ENCODE assay signal across 8 cellular contexts in the genomic region with DNA sequence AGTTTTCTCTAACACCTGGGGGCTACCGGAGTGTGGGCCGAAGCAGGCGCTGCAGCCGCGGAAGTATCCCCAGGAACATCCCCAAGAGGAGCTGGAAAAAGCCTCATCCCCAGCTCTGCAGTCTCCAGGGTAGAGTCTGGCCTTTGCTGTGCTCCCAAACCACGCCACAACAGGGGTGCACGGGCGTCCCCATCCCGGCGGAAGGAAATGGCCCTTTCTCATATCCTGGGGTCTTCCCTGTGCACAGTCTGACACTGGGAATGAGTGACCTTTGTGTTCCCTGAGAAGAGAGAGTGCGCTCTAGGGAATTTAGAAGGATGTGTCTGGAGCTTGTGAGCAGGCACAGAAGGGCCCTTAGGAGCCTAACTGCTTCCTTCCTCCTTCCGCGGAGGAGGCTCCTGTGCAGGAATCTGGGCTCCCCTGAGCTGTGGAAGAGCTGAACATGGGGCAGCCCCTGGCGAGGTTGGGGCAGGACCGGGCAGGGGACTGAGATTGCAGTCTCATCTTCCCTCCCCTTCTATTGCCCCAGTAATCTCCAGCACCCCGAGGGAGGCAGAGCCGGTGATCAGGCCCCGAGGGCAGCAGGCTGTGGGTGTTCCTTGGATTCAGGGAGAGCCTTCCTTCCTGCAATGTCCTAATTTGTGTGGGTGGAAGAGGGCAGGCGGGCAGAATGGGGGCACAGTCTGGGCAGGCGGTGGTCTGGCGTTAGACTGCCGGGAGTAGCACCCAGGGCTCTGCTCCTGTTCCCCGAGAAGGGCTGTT. TPM values are rescaled to one million over a fixed set of nuclear protein-coding genes. Genes with fewer than 3 reads are reported as not detected.
DNase-seq lines count a peak whose midpoint lies in the region; ATAC-seq and TF ChIP-seq lines count a peak whose summit lies in the region.

No MANE protein-coding gene starts in this region.

- H3K4me1 ChIP-seq in liver (ENCODE audit: control insufficient read depth in 4 of 4, insufficient read depth in 4 of 4, low read length in 3 of 4): peaks cover 4 to 49% (median 34%) of the 10 kb centered on the region in 4 donors

- intact Hi-C loops in activated naive CD4-positive, alpha-beta T cell treated with anti-CD3 and anti-CD28 coated beads for 36 hours (cut with micrococcal nuclease): loop anchor here (1.0 to 10.0 kb wide), 6 partner anchors 9 to 715 kb away; a partner anchor contains a TSS

- peaks cover 46% of the 10 kb centered on the region for H3K4me1 Mint-ChIP-seq in activated naive CD4-positive, alpha-beta T cell treated with anti-CD3 and anti-CD28 coated beads for 36 hours (ENCODE audit: low read depth)
- peaks cover 41% of the 10 kb centered on the region for H3K4me1 Mint-ChIP-seq in type B pancreatic cell (ENCODE audit: unreplicated experiment)

- no peaks in the 10 kb centered on the region for H3K27me3 ChIP-seq in liver (ENCODE audit: control insufficient read depth in 4 of 4, insufficient read depth in 4 of 4, low read length in 3 of 4)

- no peaks in the 10 kb centered on the region for H3K27me3 Mint-ChIP-seq in activated naive CD4-positive, alpha-beta T cell treated with anti-CD3 and anti-CD28 coated beads for 36 hours (ENCODE audit: low read depth)
- H3K27me3 Mint-ChIP-seq in type B pancreatic cell: no peaks in the 10 kb centered on the region

- H3K9me3 Mint-ChIP-seq in activated naive CD4-positive, alpha-beta T cell treated with anti-CD3 and anti-CD28 coated beads for 36 hours: no peaks in the 10 kb centered on the region
- no peaks in the 10 kb centered on the region for H3K9me3 Mint-ChIP-seq in type B pancreatic cell

- peak overlapping the region; percentile 95 for H3K27ac Mint-ChIP-seq in activated naive CD4-positive, alpha-beta T cell treated with anti-CD3 and anti-CD28 coated beads for 36 hours
- H3K27ac Mint-ChIP-seq in type B pancreatic cell: peak overlapping the region; percentile 95

- H3K36me3 Mint-ChIP-seq in activated naive CD4-positive, alpha-beta T cell treated with anti-CD3 and anti-CD28 coated beads for 36 hours (ENCODE audit: low read depth): peaks cover 12% of the 10 kb centered on the region
- peaks cover 20% of the 10 kb centered on the region for H3K36me3 Mint-ChIP-seq in type B pancreatic cell

- H3K4me3 ChIP-seq in liver (ENCODE audit: low read depth in 1 of 3, low read length in 3 of 3): peak overlapping the region; percentile 76 to 97 (median 82)

- H3K36me3 ChIP-seq in liver (ENCODE audit: control insufficient read depth in 4 of 4, insufficient read depth in 3 of 4, low read depth in 1 of 4, low read length in 3 of 4): peaks cover 6 to 21% (median 17%) of the 10 kb centered on the region in 4 donors

- TF ChIP-seq CTCF in liver (IDR thresholded peaks at IDR 0.05; ENCODE audit: low read depth, low read length, missing input control) (no peak), type B pancreatic cell (conservative IDR thresholded peaks at IDR 0.05) (no peak)

- H3K9me3 ChIP-seq in liver (ENCODE audit: control insufficient read depth in 4 of 4, low read length in 3 of 4): no peaks in the 10 kb centered on the region

- H3K27ac ChIP-seq in angular gyrus (ENCODE audit: low read depth, low read length) (peak overlapping the region; percentile 94), liver (ENCODE audit: low read depth in 1 of 2, low read length in 2 of 2) (peak overlapping the region; percentile 98 to 99)

- TF ChIP-seq RAD21 in liver (IDR thresholded peaks at IDR 0.05): no peak

- H3K4me3 Mint-ChIP-seq in activated naive CD4-positive, alpha-beta T cell treated with anti-CD3 and anti-CD28 coated beads for 36 hours: peak overlapping the region; percentile 94
- peak overlapping the region; percentile 97 for H3K4me3 Mint-ChIP-seq in type B pancreatic cell

- ATAC-seq in HG03108 (IDR thresholded peaks at IDR 0.05; ENCODE audit: unreplicated experiment): no peak

- 20% methylated on average over 23 of the region's 23 CpGs for WGBS in liver

- peak; percentile 24 for DNase-seq in activated naive CD4-positive, alpha-beta T cell treated with anti-CD3 and anti-CD28 coated beads for 36 hours
- DNase-seq in activated naive CD4-positive, alpha-beta T cell (lab: John Stamatoyannopoulos, UW): no peak
- DNase-seq in type B pancreatic cell (ENCODE audit: extremely low spot score, unreplicated experiment) (no peak), SW 1271 (lab: John Stamatoyannopoulos, UW) (no peak), NCI-H345 (lab: John Stamatoyannopoulos, UW) (no peak)

- CTCF ChIA-PET in activated naive CD4-positive, alpha-beta T cell treated with anti-CD3 and anti-CD28 coated beads for 36 hours (lab: Charles Lee): interaction anchor here (0.6 to 3.4 kb wide), 5 partner anchors 8 to 322 kb away, joined by 3 to 22 read pairs (median 3); a partner anchor contains a TSS

- H3K9ac ChIP-seq in liver (ENCODE audit: low read depth in 1 of 2, low read length in 2 of 2): peak overlapping the region; percentile 90 to 95

TF ChIP-seq in liver, 16 proteins besides CTCF, POLR2A, EP300 and RAD21 (continues in another document):
- TF ChIP-seq YY1 (IDR thresholded peaks at IDR 0.05): no peak
- TF ChIP-seq, protein P1, sequence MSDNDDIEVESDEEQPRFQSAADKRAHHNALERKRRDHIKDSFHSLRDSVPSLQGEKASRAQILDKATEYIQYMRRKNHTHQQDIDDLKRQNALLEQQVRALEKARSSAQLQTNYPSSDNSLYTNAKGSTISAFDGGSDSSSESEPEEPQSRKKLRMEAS (IDR thresholded peaks at IDR 0.05): no peak
- TF ChIP-seq, protein P2, sequence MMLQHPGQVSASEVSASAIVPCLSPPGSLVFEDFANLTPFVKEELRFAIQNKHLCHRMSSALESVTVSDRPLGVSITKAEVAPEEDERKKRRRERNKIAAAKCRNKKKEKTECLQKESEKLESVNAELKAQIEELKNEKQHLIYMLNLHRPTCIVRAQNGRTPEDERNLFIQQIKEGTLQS (IDR thresholded peaks at IDR 0.05): no peak
- TF ChIP-seq HNF4A (conservative IDR thresholded peaks at IDR 0.05): no peak
- TF ChIP-seq GABPA (IDR thresholded peaks at IDR 0.05 in 1 of 2, conservative IDR thresholded peaks at IDR 0.05 in 1 of 2): no peak
- no peak for TF ChIP-seq TAF1 (conservative IDR thresholded peaks at IDR 0.05)
- TF ChIP-seq, protein P3, sequence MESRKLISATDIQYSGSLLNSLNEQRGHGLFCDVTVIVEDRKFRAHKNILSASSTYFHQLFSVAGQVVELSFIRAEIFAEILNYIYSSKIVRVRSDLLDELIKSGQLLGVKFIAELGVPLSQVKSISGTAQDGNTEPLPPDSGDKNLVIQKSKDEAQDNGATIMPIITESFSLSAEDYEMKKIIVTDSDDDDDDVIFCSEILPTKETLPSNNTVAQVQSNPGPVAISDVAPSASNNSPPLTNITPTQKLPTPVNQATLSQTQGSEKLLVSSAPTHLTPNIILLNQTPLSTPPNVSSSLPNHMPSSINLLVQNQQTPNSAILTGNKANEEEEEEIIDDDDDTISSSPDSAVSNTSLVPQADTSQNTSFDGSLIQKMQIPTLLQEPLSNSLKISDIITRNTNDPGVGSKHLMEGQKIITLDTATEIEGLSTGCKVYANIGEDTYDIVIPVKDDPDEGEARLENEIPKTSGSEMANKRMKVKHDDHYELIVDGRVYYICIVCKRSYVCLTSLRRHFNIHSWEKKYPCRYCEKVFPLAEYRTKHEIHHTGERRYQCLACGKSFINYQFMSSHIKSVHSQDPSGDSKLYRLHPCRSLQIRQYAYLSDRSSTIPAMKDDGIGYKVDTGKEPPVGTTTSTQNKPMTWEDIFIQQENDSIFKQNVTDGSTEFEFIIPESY (IDR thresholded peaks at IDR 0.05): no peak
- no peak for TF ChIP-seq RXRA (IDR thresholded peaks at IDR 0.05)
- TF ChIP-seq JUND (IDR thresholded peaks at IDR 0.05): no peak

RNA-seq across cellular contexts. Expression of a gene that starts 1.3 kb away (rescaled TPM):
- 10 to 100 TPM; 45.7 to 49.3 TPM for total RNA-seq in activated naive CD4-positive, alpha-beta T cell treated with anti-CD3 and anti-CD28 coated beads for 36 hours
- total RNA-seq in liver: 100 to 1,000 TPM in 1 of 2 donors, 10 to 100 TPM in 1; 44.4 to 118 TPM
- 10 to 100 TPM; 17.1 to 65.8 TPM for polyA plus RNA-seq in liver
- 142 and 154 TPM in 2 replicates for total RNA-seq in type B pancreatic cell (ENCODE audit: low replicate concordance)

RNA-seq across cellular contexts. Expression of a gene that starts 9.2 kb away (rescaled TPM):
- total RNA-seq in activated naive CD4-positive, alpha-beta T cell treated with anti-CD3 and anti-CD28 coated beads for 36 hours: 1 to 10 TPM; 4.5 to 5.2 TPM
- total RNA-seq in liver (1 to 10 TPM in 1 of 2 donors, under 1 TPM in 1; 0.33 to 3.1 TPM), type B pancreatic cell (ENCODE audit: low replicate concordance) (6.9 and 12.3 TPM in 2 replicates)
- under 1 TPM; 0.08 to 0.72 TPM for polyA plus RNA-seq in liver

RNA-seq across cellular contexts. Expression of a gene that starts 28.5 kb away (rescaled TPM):
- not detected for total RNA-seq in activated naive CD4-positive, alpha-beta T cell treated with anti-CD3 and anti-CD28 coated beads for 36 hours
- total RNA-seq in liver: 100 to 1,000 TPM; 149 to 437 TPM
- 1,000 to 10,000 TPM; 1,248 to 1,915 TPM for polyA plus RNA-seq in liver
- 16.3 and 109 TPM in 2 replicates for total RNA-seq in type B pancreatic cell (ENCODE audit: low replicate concordance)

RNA-seq across cellular contexts. Expression of a gene that starts 46.6 kb away (rescaled TPM):
- total RNA-seq in activated naive CD4-positive, alpha-beta T cell treated with anti-CD3 and anti-CD28 coated beads for 36 hours: 1 to 10 TPM; 3.1 to 3.4 TPM
- total RNA-seq in liver (10 to 100 TPM in 1 of 2 donors, 1 to 10 TPM in 1; 3.0 to 61.7 TPM), type B pancreatic cell (ENCODE audit: low replicate concordance) (4.8 and 8.7 TPM in 2 replicates)
- polyA plus RNA-seq in liver: 10 to 100 TPM; 26.6 to 30.1 TPM

RNA-seq across cellular contexts. Expression of a gene that starts 46.8 kb away (rescaled TPM):
- 10 to 100 TPM; 10.3 to 13.3 TPM for total RNA-seq in activated naive CD4-positive, alpha-beta T cell treated with anti-CD3 and anti-CD28 coated beads for 36 hours
- 10 to 100 TPM; 12.0 to 17.2 TPM for total RNA-seq in liver
- 10 to 100 TPM; 13.9 to 21.0 TPM for polyA plus RNA-seq in liver
- 13.0 and 17.7 TPM in 2 replicates for total RNA-seq in type B pancreatic cell (ENCODE audit: low replicate concordance)

Comparison
In these comparisons a context has a peak if more than half of its experiments do, and no peak if none do; other contexts are left out.
1. RNA of a gene that starts 28.5 kb away (total RNA-seq): 149 to 437 TPM in liver and 16.3 to 109 TPM in type B pancreatic cell; not detected in activated naive CD4-positive, alpha-beta T cell treated with anti-CD3 and anti-CD28 coated beads for 36 hours; every median in the first group is over 10 times any median in the second.